In genomic region chr12:115944392-115944742, GRCh38 we compare ENCODE assay signal across 27 cellular contexts.
"Had no signal": no experiment of that assay in that cellular context is flagged by ENCODE, and none has a peak within 500 bp of the region (broad histone marks: within the 10 kb centered on the region; RNA-seq: fewer than 3 reads in every experiment).

No MANE protein-coding gene starts in this region.

- H3K27me3 ChIP-seq: neural progenitor cell, ovary, spleen, stomach, suprapubic skin, testis, tibial artery, transverse colon, vagina had no signal

- H3K36me3 Mint-ChIP-seq: neural progenitor cell; stimulated activated effector memory CD8-positive, alpha-beta T cell treated with anti-CD3 and anti-CD28 coated beads, Interleukin-12 subunit alpha, Interleukin-12 subunit beta, amount 100 ng/mL, for 72 hours; type B pancreatic cell had no signal

- H3K79me2 ChIP-seq: parathyroid adenoma had no signal

- H3K9ac ChIP-seq: neural progenitor cell, parathyroid adenoma had no signal

- H3K4me3 ChIP-seq: neural progenitor cell, ovary, psoas muscle, skin epidermis, smooth muscle cell, spleen, stomach, suprapubic skin, testis, tibial artery, transverse colon, vagina had no signal

- DNase-seq: naive thymus-derived CD4-positive, alpha-beta T cell; natural killer cell; occipital lobe; ovary; psoas muscle; spleen; stimulated activated CD4-positive, alpha-beta T cell treated with anti-CD3 and anti-CD28 coated beads, Interleukin-12 subunit alpha, Interleukin-12 subunit beta, amount 100 ng/mL, for 4 hours; stimulated activated CD4-positive, alpha-beta T cell treated with anti-CD3 and anti-CD28 coated beads, Interleukin-1b, Interleukin-23, amount 100 ng/mL, for 48 hours; stimulated activated CD4-positive, alpha-beta T cell treated with anti-CD3 and anti-CD28 coated beads, Interleukin-4, amount 100 ng/mL, for 24 hours; stimulated activated naive B cell treated with anti-CD40 and anti-IgM and Interleukin-4, amounts not matched to agents 10 μg/mL and 1 μg/mL and 100 μg/mL, for 72 hours; stimulated activated naive CD4-positive, alpha-beta T cell treated with Interleukin-2 at 50 U/mL for 16 hours; stomach; substantia nigra; transverse colon had no signal

- H3K36me3 ChIP-seq: neural progenitor cell, ovary, stomach, transverse colon, vagina had no signal

- H3K9me3 Mint-ChIP-seq: natural killer cell; neural progenitor cell; stimulated activated effector memory CD8-positive, alpha-beta T cell treated with anti-CD3 and anti-CD28 coated beads, Interleukin-12 subunit alpha, Interleukin-12 subunit beta, amount 100 ng/mL, for 72 hours; stimulated activated naive CD8-positive, alpha-beta T cell treated with anti-CD3 and anti-CD28 coated beads, Interleukin-15, Interleukin-2, amounts not matched to agents 100 ng/mL and 50 ng/mL, for 24 hours had no signal

- FAIRE-seq: urothelium cell line had no signal

- H3K4me2 ChIP-seq: neural progenitor cell, smooth muscle cell had no signal

- H3K27ac ChIP-seq: neural progenitor cell, ovary, parathyroid adenoma, psoas muscle, skin epidermis, spleen, stomach, suprapubic skin, testis, tibial artery, transverse colon, vagina had no signal

- ATAC-seq: naive thymus-derived CD4-positive, alpha-beta T cell; natural killer cell; psoas muscle; stimulated activated effector memory CD8-positive, alpha-beta T cell treated with anti-CD3 and anti-CD28 coated beads, Interleukin-12 subunit alpha, Interleukin-12 subunit beta, amount 100 ng/mL, for 72 hours; stimulated activated naive B cell treated with anti-CD40 and anti-IgM and Interleukin-4, amounts not matched to agents 10 μg/mL and 1 μg/mL and 100 μg/mL, for 72 hours had no signal

- H3K27ac Mint-ChIP-seq: natural killer cell; nephron; neural progenitor cell; stimulated activated effector memory CD8-positive, alpha-beta T cell treated with anti-CD3 and anti-CD28 coated beads, Interleukin-12 subunit alpha, Interleukin-12 subunit beta, amount 100 ng/mL, for 72 hours; stimulated activated naive B cell treated with anti-CD40 and anti-IgM and Interleukin-4, amounts not matched to agents 10 μg/mL and 1 μg/mL and 100 μg/mL, for 72 hours; stimulated activated naive CD8-positive, alpha-beta T cell treated with anti-CD3 and anti-CD28 coated beads, Interleukin-15, Interleukin-2, amounts not matched to agents 100 ng/mL and 50 ng/mL, for 24 hours; type B pancreatic cell had no signal

- H3K4me1 Mint-ChIP-seq: naive thymus-derived CD4-positive, alpha-beta T cell; natural killer cell; nephron; stimulated activated effector memory CD8-positive, alpha-beta T cell treated with anti-CD3 and anti-CD28 coated beads, Interleukin-12 subunit alpha, Interleukin-12 subunit beta, amount 100 ng/mL, for 72 hours; stimulated activated naive B cell treated with anti-CD40 and anti-IgM and Interleukin-4, amounts not matched to agents 10 μg/mL and 1 μg/mL and 100 μg/mL, for 72 hours had no signal

- H3K27me3 Mint-ChIP-seq: stimulated activated naive CD8-positive, alpha-beta T cell treated with anti-CD3 and anti-CD28 coated beads, Interleukin-15, Interleukin-2, amounts not matched to agents 100 ng/mL and 50 ng/mL, for 24 hours; type B pancreatic cell had no signal

- H3K4me1 ChIP-seq: parathyroid adenoma, psoas muscle, spleen, stomach, suprapubic skin, testis, tibial artery, transverse colon, vagina had no signal

- H2AFZ ChIP-seq: neural progenitor cell, parathyroid adenoma had no signal

- H3K4me3 Mint-ChIP-seq: naive thymus-derived CD4-positive, alpha-beta T cell; natural killer cell; nephron; neural progenitor cell; stimulated activated effector memory CD8-positive, alpha-beta T cell treated with anti-CD3 and anti-CD28 coated beads, Interleukin-12 subunit alpha, Interleukin-12 subunit beta, amount 100 ng/mL, for 72 hours; stimulated activated naive B cell treated with anti-CD40 and anti-IgM and Interleukin-4, amounts not matched to agents 10 μg/mL and 1 μg/mL and 100 μg/mL, for 72 hours; stimulated activated naive CD8-positive, alpha-beta T cell treated with anti-CD3 and anti-CD28 coated beads, Interleukin-15, Interleukin-2, amounts not matched to agents 100 ng/mL and 50 ng/mL, for 24 hours; type B pancreatic cell had no signal

- H3K9me3 ChIP-seq: ovary, psoas muscle, suprapubic skin, testis, tibial artery, transverse colon, vagina had no signal
